1 cellular context compared by ENCODE assay signal in genomic region chr15:66700802-66701421, GRCh38.
A peak's percentile ranks its signal among the peaks of the same experiment; 100 is the strongest.
TF ChIP-seq lines count a peak whose summit lies in the region.

No MANE protein-coding gene starts in this region.

TF ChIP-seq in HEK293, 187 proteins besides CTCF, POLR2A, EP300 and RAD21 (continued from another document and continues in another):
- no peak for TF ChIP-seq ZBTB20 (tag by site-specific recombination; IDR thresholded peaks at IDR 0.05)
- peak; percentile 82 for TF ChIP-seq ZNF335 (tag by site-specific recombination; conservative IDR thresholded peaks at IDR 0.05)
- TF ChIP-seq ZNF610 (tag by site-specific recombination; IDR thresholded peaks at IDR 0.05; ENCODE audit: borderline replicate concordance), result no peak
- no peak for TF ChIP-seq ZNF670 (tag by site-specific recombination; IDR thresholded peaks at IDR 0.05; ENCODE audit: low read depth)
- no peak for TF ChIP-seq ZNF24 (tag by site-specific recombination; IDR thresholded peaks at IDR 0.05)
- TF ChIP-seq SETDB1 (IDR thresholded peaks at IDR 0.05; ENCODE audit: insufficient read length, low read length), result no peak
- TF ChIP-seq, protein P1, sequence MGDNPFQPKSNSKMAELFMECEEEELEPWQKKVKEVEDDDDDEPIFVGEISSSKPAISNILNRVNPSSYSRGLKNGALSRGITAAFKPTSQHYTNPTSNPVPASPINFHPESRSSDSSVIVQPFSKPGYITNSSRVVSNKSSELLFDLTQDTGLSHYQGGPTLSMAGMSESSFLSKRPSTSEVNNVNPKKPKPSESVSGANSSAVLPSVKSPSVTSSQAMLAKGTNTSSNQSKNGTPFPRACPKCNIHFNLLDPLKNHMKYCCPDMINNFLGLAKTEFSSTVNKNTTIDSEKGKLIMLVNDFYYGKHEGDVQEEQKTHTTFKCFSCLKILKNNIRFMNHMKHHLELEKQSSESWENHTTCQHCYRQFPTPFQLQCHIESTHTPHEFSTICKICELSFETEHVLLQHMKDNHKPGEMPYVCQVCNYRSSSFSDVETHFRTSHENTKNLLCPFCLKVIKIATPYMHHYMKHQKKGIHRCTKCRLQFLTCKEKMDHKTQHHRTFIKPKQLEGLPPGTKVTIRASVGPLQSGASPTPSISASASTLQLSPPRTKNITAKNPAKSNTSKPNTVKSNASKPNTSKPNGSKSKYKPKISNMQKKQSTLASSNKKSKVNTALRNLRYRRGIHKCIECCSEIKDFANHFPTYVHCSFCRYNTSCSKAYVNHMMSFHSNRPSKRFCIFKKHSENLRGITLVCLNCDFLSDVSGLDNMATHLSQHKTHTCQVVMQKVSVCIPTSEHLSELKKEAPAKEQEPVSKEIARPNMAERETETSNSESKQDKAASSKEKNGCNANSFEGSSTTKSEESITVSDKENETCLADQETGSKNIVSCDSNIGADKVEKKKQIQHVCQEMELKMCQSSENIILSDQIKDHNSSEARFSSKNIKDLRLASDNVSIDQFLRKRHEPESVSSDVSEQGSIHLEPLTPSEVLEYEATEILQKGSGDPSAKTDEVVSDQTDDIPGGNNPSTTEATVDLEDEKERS (tag by site-specific recombination; IDR thresholded peaks at IDR 0.05), result no peak
- no peak for TF ChIP-seq ZNF645 (tag by site-specific recombination; IDR thresholded peaks at IDR 0.05)
- no peak for TF ChIP-seq ZNF701 (tag by site-specific recombination; IDR thresholded peaks at IDR 0.05)
- TF ChIP-seq ZNF501 (tag by site-specific recombination; IDR thresholded peaks at IDR 0.05), result 0 out of 2 replicates have a peak, but pooled peaks have one; percentile 38
- no peak for TF ChIP-seq ZNF510 (tag by site-specific recombination; IDR thresholded peaks at IDR 0.05; ENCODE audit: insufficient replicate concordance)
- TF ChIP-seq ZNF174 (tag by site-specific recombination; IDR thresholded peaks at IDR 0.05), result no peak
- TF ChIP-seq ZNF473 (tag by site-specific recombination; IDR thresholded peaks at IDR 0.05), result no peak
- no peak for TF ChIP-seq ZNF544 (tag by site-specific recombination; IDR thresholded peaks at IDR 0.05)
- TF ChIP-seq ZBTB17 (tag by site-specific recombination; IDR thresholded peaks at IDR 0.05), result no peak
- TF ChIP-seq ZNF140 (tag by site-specific recombination; IDR thresholded peaks at IDR 0.05), result no peak
- TF ChIP-seq ZNF26 (tag by site-specific recombination; IDR thresholded peaks at IDR 0.05), result no peak
- no peak for TF ChIP-seq ZBTB44 (tag by site-specific recombination; IDR thresholded peaks at IDR 0.05)
- no peak for TF ChIP-seq ZSCAN16 (tag by site-specific recombination; IDR thresholded peaks at IDR 0.05)
- TF ChIP-seq FEZF1 (tag by site-specific recombination; IDR thresholded peaks at IDR 0.05), result peak; percentile 76
- TF ChIP-seq ZSCAN5A (tag by site-specific recombination; IDR thresholded peaks at IDR 0.05), result no peak
- no peak for TF ChIP-seq ZNF776 (tag by site-specific recombination; IDR thresholded peaks at IDR 0.05; ENCODE audit: borderline replicate concordance)
- no peak for TF ChIP-seq ZNF664 (tag by site-specific recombination; IDR thresholded peaks at IDR 0.05)
- no peak for TF ChIP-seq SP2 (tag by site-specific recombination; IDR thresholded peaks at IDR 0.05)
- TF ChIP-seq BCL11B (tag by site-specific recombination; IDR thresholded peaks at IDR 0.05; ENCODE audit: low read depth), result peak; percentile 95
- no peak for TF ChIP-seq ZNF785 (tag by site-specific recombination; IDR thresholded peaks at IDR 0.05)
- TF ChIP-seq ZNF521 (tag by site-specific recombination; IDR thresholded peaks at IDR 0.05), result no peak
- no peak for TF ChIP-seq BCL6B (tag by site-specific recombination; IDR thresholded peaks at IDR 0.05)
- TF ChIP-seq ZNF707 (tag by site-specific recombination; IDR thresholded peaks at IDR 0.05), result no peak
- no peak for TF ChIP-seq ZNF426 (tag by site-specific recombination; IDR thresholded peaks at IDR 0.05)
- no peak for TF ChIP-seq ZNF157 (tag by site-specific recombination; IDR thresholded peaks at IDR 0.05)
- TF ChIP-seq ZNF311 (tag by site-specific recombination; IDR thresholded peaks at IDR 0.05; ENCODE audit: borderline replicate concordance), result no peak
- TF ChIP-seq MZF1 (tag by site-specific recombination; IDR thresholded peaks at IDR 0.05; ENCODE audit: borderline replicate concordance), result no peak
- no peak for TF ChIP-seq ZFP69B (tag by site-specific recombination; IDR thresholded peaks at IDR 0.05)
- no peak for TF ChIP-seq ZNF791 (tag by site-specific recombination; IDR thresholded peaks at IDR 0.05)
- TF ChIP-seq ZNF48 (tag by site-specific recombination; IDR thresholded peaks at IDR 0.05), result no peak
- no peak for TF ChIP-seq YY2 (tag by site-specific recombination; IDR thresholded peaks at IDR 0.05)
- no peak for TF ChIP-seq ZNF214 (tag by site-specific recombination; IDR thresholded peaks at IDR 0.05; ENCODE audit: borderline replicate concordance)
- TF ChIP-seq HOXC10 (CRISPR knock-in tag; IDR thresholded peaks at IDR 0.05), result 0 out of 2 replicates have a peak, but pooled peaks have one; percentile 19
- TF ChIP-seq PRDM1 (tag by site-specific recombination; IDR thresholded peaks at IDR 0.05), result no peak
- TF ChIP-seq AEBP2 (tag by site-specific recombination; IDR thresholded peaks at IDR 0.05; ENCODE audit: borderline replicate concordance), result no peak
- TF ChIP-seq, protein P2, sequence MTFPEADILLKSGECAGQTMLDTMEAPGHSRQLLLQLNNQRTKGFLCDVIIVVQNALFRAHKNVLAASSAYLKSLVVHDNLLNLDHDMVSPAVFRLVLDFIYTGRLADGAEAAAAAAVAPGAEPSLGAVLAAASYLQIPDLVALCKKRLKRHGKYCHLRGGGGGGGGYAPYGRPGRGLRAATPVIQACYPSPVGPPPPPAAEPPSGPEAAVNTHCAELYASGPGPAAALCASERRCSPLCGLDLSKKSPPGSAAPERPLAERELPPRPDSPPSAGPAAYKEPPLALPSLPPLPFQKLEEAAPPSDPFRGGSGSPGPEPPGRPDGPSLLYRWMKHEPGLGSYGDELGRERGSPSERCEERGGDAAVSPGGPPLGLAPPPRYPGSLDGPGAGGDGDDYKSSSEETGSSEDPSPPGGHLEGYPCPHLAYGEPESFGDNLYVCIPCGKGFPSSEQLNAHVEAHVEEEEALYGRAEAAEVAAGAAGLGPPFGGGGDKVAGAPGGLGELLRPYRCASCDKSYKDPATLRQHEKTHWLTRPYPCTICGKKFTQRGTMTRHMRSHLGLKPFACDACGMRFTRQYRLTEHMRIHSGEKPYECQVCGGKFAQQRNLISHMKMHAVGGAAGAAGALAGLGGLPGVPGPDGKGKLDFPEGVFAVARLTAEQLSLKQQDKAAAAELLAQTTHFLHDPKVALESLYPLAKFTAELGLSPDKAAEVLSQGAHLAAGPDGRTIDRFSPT (tag by site-specific recombination; IDR thresholded peaks at IDR 0.05), result peak; percentile 98
- no peak for TF ChIP-seq ZFP41 (tag by site-specific recombination; IDR thresholded peaks at IDR 0.05; ENCODE audit: borderline replicate concordance)
- TF ChIP-seq ZBTB6 (tag by site-specific recombination; IDR thresholded peaks at IDR 0.05), result no peak
- no peak for TF ChIP-seq ZNF747 (tag by site-specific recombination; IDR thresholded peaks at IDR 0.05)
- TF ChIP-seq ZNF175 (tag by site-specific recombination; IDR thresholded peaks at IDR 0.05), result no peak
- no peak for TF ChIP-seq ZNF18 (tag by site-specific recombination; IDR thresholded peaks at IDR 0.05)
- TF ChIP-seq KLF7 (tag by site-specific recombination; IDR thresholded peaks at IDR 0.05; ENCODE audit: borderline replicate concordance), result peak; percentile 46; the same call in 1 of the 2 replicates
